Comparison of ENCODE assay signal across 2 cellular contexts in the genomic region with DNA sequence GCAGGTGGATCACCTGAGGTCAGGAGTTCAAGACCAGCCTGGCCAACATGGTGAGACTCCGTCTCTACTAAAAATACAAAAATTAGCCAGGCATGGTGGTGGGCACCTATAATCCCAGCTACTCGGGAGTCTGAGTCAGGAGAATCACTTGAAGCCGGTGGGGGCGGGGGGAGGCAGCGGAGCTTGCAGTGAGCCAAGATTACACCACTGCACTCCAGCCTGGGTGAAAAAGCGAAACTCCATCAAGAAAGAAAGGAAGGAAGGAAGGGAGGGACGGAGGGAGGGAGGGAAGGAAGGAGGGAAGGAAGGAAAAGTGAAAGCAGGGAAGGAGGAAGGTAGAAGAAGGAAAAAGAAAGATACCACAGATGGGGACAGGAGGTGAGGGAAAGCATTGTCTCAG. TPM values are rescaled to one million over a fixed set of nuclear protein-coding genes. Genes with fewer than 3 reads are reported as not detected.
"Had no signal": no experiment of that assay in that cellular context is flagged by ENCODE, and none has a peak within 500 bp of the region (broad histone marks: within the 10 kb centered on the region; RNA-seq: fewer than 3 reads in every experiment).

No MANE protein-coding gene starts in this region.

RNA-seq across cellular contexts. Expression of a gene that starts 40.1 kb away (rescaled TPM):
- total RNA-seq: NCI-H460, SJCRH30 had no signal
